Comparison of ENCODE assay signal across 9 cellular contexts in the genomic region with DNA sequence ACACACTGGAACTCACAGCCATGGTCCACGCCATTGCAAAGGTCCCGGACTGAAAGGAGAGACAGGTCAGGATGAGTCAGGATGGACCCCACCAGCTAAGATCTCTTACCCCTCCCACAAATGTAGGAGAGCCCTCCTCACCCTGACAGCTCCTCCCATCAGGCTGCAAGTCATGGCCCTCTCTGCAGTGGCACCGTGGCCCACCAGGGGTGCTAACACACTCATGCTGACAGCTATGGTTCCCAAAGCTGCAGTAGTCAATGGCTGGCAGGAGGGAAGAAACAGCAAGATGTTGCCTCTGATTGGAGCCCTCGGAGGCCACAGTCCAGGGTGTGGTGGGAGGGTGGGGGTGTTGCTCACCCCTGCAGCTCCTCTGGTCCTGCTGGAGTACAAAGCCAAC. TPM values are rescaled to one million over a fixed set of nuclear protein-coding genes. Genes with fewer than 3 reads are reported as not detected.
A peak's percentile ranks its signal among the peaks of the same experiment; 100 is the strongest.
DNase-seq lines count a peak whose midpoint lies in the region; ATAC-seq and TF ChIP-seq lines count a peak whose summit lies in the region.
"Had no signal": no experiment of that assay in that cellular context is flagged by ENCODE, and none has a peak within 500 bp of the region (broad histone marks: within the 10 kb centered on the region; RNA-seq: fewer than 3 reads in every experiment).

No MANE protein-coding gene starts in this region.

- H3K36me3 Mint-ChIP-seq in endodermal cell (ENCODE audit: low read depth) = no peaks in the 10 kb centered on the region
- H3K36me3 Mint-ChIP-seq in stimulated activated effector memory CD8-positive, alpha-beta T cell treated with anti-CD3 and anti-CD28 coated beads, Interleukin-12 subunit alpha, Interleukin-12 subunit beta, amount 100 ng/mL, for 72 hours = no peaks in the 10 kb centered on the region

- no TSS peak for BruUV-seq in Panc1 (replicated peaks; lab: Mats Ljungman, UMichigan)

- CTCF ChIA-PET in Panc1 (lab: Charles Lee) = interaction anchor here (0.6 to 0.9 kb wide), 3 partner anchors 24 to 163 kb away, joined by 3 to 7 read pairs (median 6); no protein-coding TSS in a partner anchor

- no peaks in the 10 kb centered on the region for H3K9me3 ChIP-seq in Panc1 (ENCODE audit: control insufficient read depth, insufficient read depth, low read depth, low read length)
- H3K9me3 ChIP-seq in endodermal cell (ENCODE audit: control insufficient read depth, low read length) = no peaks in the 10 kb centered on the region
- H3K9me3 ChIP-seq in tibial artery = no peaks in the 10 kb centered on the region

- ATAC-seq in Panc1 = peak; percentile 85
- ATAC-seq in stimulated activated effector memory CD8-positive, alpha-beta T cell treated with anti-CD3 and anti-CD28 coated beads, Interleukin-12 subunit alpha, Interleukin-12 subunit beta, amount 100 ng/mL, for 72 hours = peak; percentile 70

- peaks cover 30% of the 10 kb centered on the region for H3K27me3 Mint-ChIP-seq in endodermal cell (ENCODE audit: insufficient read depth)

- H3K27ac Mint-ChIP-seq in endodermal cell = no peak overlapping the region
- H3K27ac Mint-ChIP-seq in stimulated activated effector memory CD8-positive, alpha-beta T cell treated with anti-CD3 and anti-CD28 coated beads, Interleukin-12 subunit alpha, Interleukin-12 subunit beta, amount 100 ng/mL, for 72 hours = no peak overlapping the region

- no peaks in the 10 kb centered on the region for H3K27me3 ChIP-seq in Panc1 (ENCODE audit: control insufficient read depth, insufficient read depth, low read length)
- H3K27me3 ChIP-seq in endodermal cell (ENCODE audit: control insufficient read depth, insufficient read depth, low read length, poor library complexity, severe bottlenecking) = no peaks in the 10 kb centered on the region
- peaks cover 0 to 57% of the 10 kb centered on the region in 2 donors for H3K27me3 ChIP-seq in tibial artery

- peaks cover 13% of the 10 kb centered on the region for H3K4me1 Mint-ChIP-seq in endodermal cell
- peaks cover 33% of the 10 kb centered on the region for H3K4me1 Mint-ChIP-seq in stimulated activated effector memory CD8-positive, alpha-beta T cell treated with anti-CD3 and anti-CD28 coated beads, Interleukin-12 subunit alpha, Interleukin-12 subunit beta, amount 100 ng/mL, for 72 hours

- H3K9ac ChIP-seq in endodermal cell (ENCODE audit: extremely low read depth, low read length, poor library complexity, severe bottlenecking) = no peak overlapping the region

- POLR2A ChIA-PET in Panc1 (lab: Charles Lee) = no interaction called here

- WGBS in endodermal cell (ENCODE audit: insufficient coverage in 1 of 2, insufficient read length in 1 of 2), 2 experiments = 20 to 40% methylated on average over 1 to 4 of the region's 4 CpGs

- H3K4me3 Mint-ChIP-seq in endodermal cell = no peak overlapping the region
- H3K4me3 Mint-ChIP-seq in stimulated activated effector memory CD8-positive, alpha-beta T cell treated with anti-CD3 and anti-CD28 coated beads, Interleukin-12 subunit alpha, Interleukin-12 subunit beta, amount 100 ng/mL, for 72 hours = no peak overlapping the region

- H3K9me3 Mint-ChIP-seq in endodermal cell = peaks cover 4% of the 10 kb centered on the region
- H3K9me3 Mint-ChIP-seq in stimulated activated effector memory CD8-positive, alpha-beta T cell treated with anti-CD3 and anti-CD28 coated beads, Interleukin-12 subunit alpha, Interleukin-12 subunit beta, amount 100 ng/mL, for 72 hours = no peaks in the 10 kb centered on the region

- H3K27ac ChIP-seq in Panc1 (ENCODE audit: low read length) (no peak overlapping the region), endodermal cell (ENCODE audit: low read depth, low read length) (no peak overlapping the region), tibial artery (no peak overlapping the region)

- in situ Hi-C loops in Panc1 (cut with HindIII; ENCODE audit: low pct_unique_long_range_greater_than_20kb, low sequenced_read_pairs) = no loop called here

- H3K4me3 ChIP-seq in Panc1 (ENCODE audit: low read depth in 2 of 2, low read length in 2 of 2) (no peak overlapping the region), endodermal cell (ENCODE audit: low read length) (no peak overlapping the region), tibial artery (no peak overlapping the region)

- DNase-seq in COLO668 (lab: John Stamatoyannopoulos, UW; ENCODE audit: unreplicated experiment) (peak; percentile 29), GM20000 (ENCODE audit: low spot score) (peak; percentile 68), Panc1 (ENCODE audit: low read depth, low spot score) (no peak), endodermal cell (peak; percentile 96), NCI-H1436 treated with DMSO at 0.1 percent for 48 hours (lab: John Stamatoyannopoulos, UW) (no peak), mucosa of gallbladder (ENCODE audit: low spot score) (no peak), tibial artery (no peak)
- peak in 1 of 2 donors; percentile 64 for DNase-seq in stimulated activated effector memory CD8-positive, alpha-beta T cell treated with anti-CD3 and anti-CD28 coated beads, Interleukin-12 subunit alpha, Interleukin-12 subunit beta, amount 100 ng/mL, for 72 hours (ENCODE audit: low spot score in 2 of 2)

- intact Hi-C loops in Panc1 (cut with micrococcal nuclease; ENCODE audit: unreplicated experiment) = no loop called here
- intact Hi-C loops in tibial artery (cut with DNase I; ENCODE audit: low total_unique reads) = no loop called here

- TF ChIP-seq CTCF in GM20000 (IDR thresholded peaks at IDR 0.05; ENCODE audit: extremely low read depth, missing control alignments) (peak; percentile 26), Panc1 (IDR thresholded peaks at IDR 0.05) (peak; percentile 57), endodermal cell (conservative IDR thresholded peaks at IDR 0.05) (peak; percentile 78), tibial artery (IDR thresholded peaks at IDR 0.05) (no peak)

- H3K4me1 ChIP-seq in Panc1 (ENCODE audit: control insufficient read depth, insufficient read depth, low read length) (no peaks in the 10 kb centered on the region), endodermal cell (ENCODE audit: control insufficient read depth, insufficient read depth, low read length) (peaks cover 4% of the 10 kb centered on the region), tibial artery (no peaks in the 10 kb centered on the region)

- H3K36me3 ChIP-seq in Panc1 (ENCODE audit: control insufficient read depth, insufficient read depth, low read length) (no peaks in the 10 kb centered on the region), endodermal cell (ENCODE audit: control insufficient read depth, insufficient read depth, low read length) (no peaks in the 10 kb centered on the region), tibial artery (no peaks in the 10 kb centered on the region)

RNA-seq across cellular contexts. Expression of gene RBPJL, which starts 5.7 kb away (rescaled TPM):
- total RNA-seq in Panc1 (2021; ENCODE audit: unreplicated experiment) = 0.18 TPM
- not detected for polyA plus RNA-seq in Panc1 (2012; ENCODE audit: insufficient read length)
- total RNA-seq in endodermal cell = not detected
- polyA plus RNA-seq in endodermal cell (2013, experiment 1 of 2) = not detected
- not detected for polyA plus RNA-seq in endodermal cell (2013, experiment 2 of 2)
- total RNA-seq in mucosa of gallbladder = 0.26 TPM
- total RNA-seq: glomerular endothelial cell had no signal

RNA-seq across cellular contexts. Expression of gene MATN4, which starts 7.1 kb away (rescaled TPM):
- total RNA-seq in Panc1 (2021; ENCODE audit: unreplicated experiment) = 0.15 TPM
- polyA plus RNA-seq in Panc1 (2012; ENCODE audit: insufficient read length) = 0.31 TPM
- total RNA-seq in endodermal cell = under 1 TPM; 0.20 to 0.46 TPM
- 0.50 TPM for polyA plus RNA-seq in endodermal cell (2013, experiment 1 of 2)
- 0.17 TPM for polyA plus RNA-seq in endodermal cell (2013, experiment 2 of 2)
- 0.09 TPM for total RNA-seq in mucosa of gallbladder
- total RNA-seq: glomerular endothelial cell had no signal

RNA-seq across cellular contexts. Expression of gene SLPI, which starts 46.6 kb away (rescaled TPM):
- 0.74 TPM for total RNA-seq in Panc1 (2021; ENCODE audit: unreplicated experiment)
- not detected for polyA plus RNA-seq in Panc1 (2012; ENCODE audit: insufficient read length)
- not detected for total RNA-seq in endodermal cell
- 0.75 TPM for polyA plus RNA-seq in endodermal cell (2013, experiment 1 of 2)
- polyA plus RNA-seq in endodermal cell (2013, experiment 2 of 2) = not detected
- total RNA-seq in mucosa of gallbladder = 548 TPM
- total RNA-seq: glomerular endothelial cell had no signal

RNA-seq across cellular contexts. Expression of gene SDC4, which starts 47.3 kb away (rescaled TPM):
- total RNA-seq in Panc1 (2021; ENCODE audit: unreplicated experiment) (93.3 TPM), endodermal cell (100 to 1,000 TPM in 1 of 2 donors, 10 to 100 TPM in 1; 78.0 to 118 TPM), mucosa of gallbladder (118 TPM)
- polyA plus RNA-seq in Panc1 (2012; ENCODE audit: insufficient read length) = 63.5 TPM
- polyA plus RNA-seq in endodermal cell (2013, experiment 1 of 2) = 34.2 TPM
- 32.7 TPM for polyA plus RNA-seq in endodermal cell (2013, experiment 2 of 2)

Comparison
In these comparisons a context has a peak if more than half of its experiments do, and no peak if none do; other contexts are left out.
1. DNase-seq: peak in COLO668 (single experiment), GM20000 (single experiment) and endodermal cell (single experiment); none in Panc1 (single experiment), NCI-H1436 treated with DMSO at 0.1 percent for 48 hours (single experiment), mucosa of gallbladder (single experiment) and tibial artery (0 of 2).
2. CTCF ChIP-seq: peak in GM20000 (single experiment), Panc1 (single experiment) and endodermal cell (single experiment); none in tibial artery (0 of 2).
3. RNA of gene SLPI, which starts 46.6 kb away (total RNA-seq): 548 TPM in mucosa of gallbladder (single experiment); 0.74 TPM in Panc1 (single experiment) and not detected in endodermal cell; every median in the first group is over 100 times any median in the second.